In genomic region chr10:126904807-126905686, GRCh38 we compare ENCODE assay signal across 8 cellular contexts. TPM values are rescaled to one million over a fixed set of nuclear protein-coding genes. Genes with fewer than 3 reads are reported as not detected.
DNase-seq lines count a peak whose midpoint lies in the region; ATAC-seq and TF ChIP-seq lines count a peak whose summit lies in the region.

TSS of gene DOCK1 (plus strand) at chr10:126905428. CDS start at chr10:126905518, 90 bp downstream.

- H3K27ac ChIP-seq in thyroid gland = peak within 1 kb of the TSS; percentile 58 to 81 (median 74)

- H3K4me1 ChIP-seq in thyroid gland = peaks cover 9 to 26% of the 10 kb centered on the region in 2 donors

- H3K9me3 ChIP-seq in thyroid gland = no peaks in the 10 kb centered on the region

- no peak within 1 kb of the TSS for H3K27ac Mint-ChIP-seq in T-helper 1 cell treated with Interleukin-12 subunit alpha and Interleukin-12 subunit beta and Interleukin-4 antibody, amounts not matched to agents 30 μg/mL and 1 μg/mL, for 36 hours

- H3K4me3 Mint-ChIP-seq in T-helper 1 cell treated with Interleukin-12 subunit alpha and Interleukin-12 subunit beta and Interleukin-4 antibody, amounts not matched to agents 30 μg/mL and 1 μg/mL, for 36 hours = peak within 1 kb of the TSS; percentile 53

- H3K27me3 Mint-ChIP-seq in T-helper 1 cell treated with Interleukin-12 subunit alpha and Interleukin-12 subunit beta and Interleukin-4 antibody, amounts not matched to agents 30 μg/mL and 1 μg/mL, for 36 hours (ENCODE audit: low read depth) = peaks cover 20% of the 10 kb centered on the region

- TF ChIP-seq CTCF in thyroid gland (IDR thresholded peaks at IDR 0.05) = no peak

- intact Hi-C loops in thyroid gland (cut with DNase I) = no loop called here

- DNase-seq in T-helper 1 cell (no peak), T1000 (lab: John Stamatoyannopoulos, UW) (peak; percentile 63), mesenteric fat pad (ENCODE audit: low spot score) (peak; percentile 91), thyroid gland (peak; percentile 68 to 75)
- DNase-seq in activated CD8-positive, alpha-beta memory T cell treated with anti-CD3 and anti-CD28 coated beads, Interleukin-2, amount 50 U/mL, for 48 hours = no peak

- H3K9me3 Mint-ChIP-seq in T-helper 1 cell treated with Interleukin-12 subunit alpha and Interleukin-12 subunit beta and Interleukin-4 antibody, amounts not matched to agents 30 μg/mL and 1 μg/mL, for 36 hours = no peaks in the 10 kb centered on the region

- peak; percentile 70 for ATAC-seq in esophagus mucosa
- ATAC-seq in GM19455 (IDR thresholded peaks at IDR 0.05; ENCODE audit: unreplicated experiment) = no peak

- peak within 1 kb of the TSS; percentile 77 to 84 (median 81) for H3K4me3 ChIP-seq in thyroid gland (replicated peaks in 1 of 3)

- H3K27me3 ChIP-seq in thyroid gland = no peaks in the 10 kb centered on the region

- no peaks in the 10 kb centered on the region for H3K4me1 Mint-ChIP-seq in T-helper 1 cell treated with Interleukin-12 subunit alpha and Interleukin-12 subunit beta and Interleukin-4 antibody, amounts not matched to agents 30 μg/mL and 1 μg/mL, for 36 hours (ENCODE audit: low read depth)

- WGBS in thyroid gland, 2 donors = 0 to 4% methylated on average over 8 to 9 of the region's 102 CpGs

- TF ChIP-seq POLR2A in thyroid gland (IDR thresholded peaks at IDR 0.05) = peak in 1 of 2 donors; percentile 68

- H3K36me3 ChIP-seq in thyroid gland = no peaks in the 10 kb centered on the region

- H3K36me3 Mint-ChIP-seq in T-helper 1 cell treated with Interleukin-12 subunit alpha and Interleukin-12 subunit beta and Interleukin-4 antibody, amounts not matched to agents 30 μg/mL and 1 μg/mL, for 36 hours (ENCODE audit: low read depth) = no peaks in the 10 kb centered on the region

RNA-seq across cellular contexts. Expression of gene DOCK1, which starts in this region (rescaled TPM):
- 37.6 TPM for total RNA-seq in esophagus mucosa
- 46.0 TPM for total RNA-seq in mesenteric fat pad
- total RNA-seq in thyroid gland = 100 to 1,000 TPM in 2 of 4 donors, 10 to 100 TPM in 2; 89.7 to 217 (median 112) TPM

Comparison
In these comparisons a context has a peak if more than half of its experiments do, and no peak if none do; other contexts are left out.
1. DNase-seq: peak in T1000 (single experiment), mesenteric fat pad (single experiment) and thyroid gland (2 of 2); none in T-helper 1 cell (0 of 5) and activated CD8-positive, alpha-beta memory T cell treated with anti-CD3 and anti-CD28 coated beads, Interleukin-2, amount 50 U/mL, for 48 hours (single experiment).